ENCODE assay signal across 27 cellular contexts in the genomic region with DNA sequence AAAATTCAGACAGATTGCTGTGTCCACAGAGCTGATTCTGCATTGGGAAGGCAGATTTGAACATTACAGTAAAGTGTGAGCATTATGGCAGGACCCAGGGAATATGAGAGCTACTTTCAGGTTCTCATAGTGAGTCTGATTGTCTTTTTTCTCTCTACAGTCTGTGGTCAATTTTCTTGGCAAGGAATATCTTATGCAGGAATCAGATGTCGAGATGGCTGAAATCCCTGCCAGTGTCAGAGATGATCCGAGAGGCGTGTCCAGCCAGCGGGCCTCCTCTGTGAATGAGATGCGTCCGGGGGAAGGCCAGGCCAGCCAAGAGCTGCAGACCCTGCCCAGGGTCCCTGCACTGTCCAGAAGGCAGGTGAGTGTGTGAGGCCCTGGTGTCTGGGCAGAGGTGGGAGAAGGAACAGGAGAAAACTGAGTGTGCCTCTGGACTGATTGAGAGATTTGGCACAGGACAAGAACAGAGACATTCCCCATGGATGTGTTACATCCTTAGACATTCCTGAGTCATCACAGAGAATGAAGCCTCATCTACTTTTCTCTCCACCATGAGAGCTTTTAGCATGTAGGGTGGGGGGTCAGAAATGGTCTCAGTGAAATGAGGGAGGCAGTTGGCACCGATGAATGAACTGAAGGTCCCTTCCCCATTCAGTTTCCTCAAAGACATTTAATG. TPM values are rescaled to one million over a fixed set of nuclear protein-coding genes. Genes with fewer than 3 reads are reported as not detected.
DNase-seq lines count a peak whose midpoint lies in the region; ATAC-seq, FAIRE-seq and TF ChIP-seq lines count a peak whose summit lies in the region.
"Had no signal": no experiment of that assay in that cellular context is flagged by ENCODE, and none has a peak within 500 bp of the region (broad histone marks: within the 10 kb centered on the region; RNA-seq: fewer than 3 reads in every experiment).

No MANE protein-coding gene starts in this region.

- peaks cover 3% of the 10 kb centered on the region for H3F3A ChIP-seq in SK-N-SH (replicated peaks; ENCODE audit: insufficient read depth)

- no peak for TF ChIP-seq RAD21 in SK-N-SH (IDR thresholded peaks at IDR 0.05; ENCODE audit: low read length)

- CTCF ChIA-PET in SK-N-SH (lab: Yijun Ruan, JAX), result interaction anchor here (3.0 kb wide), 1 partner anchor 7 kb away, joined by 15 read pairs; no protein-coding TSS in a partner anchor

- intact Hi-C loops in activated T-helper 1 cell treated with anti-CD3 and anti-CD28 coated beads, Interleukin-12 subunit alpha, Interleukin-12 subunit beta, Interleukin-2, Interleukin-4 antibody, amounts not matched to agents 30 ng/mL and 10 ng/mL and 1 ng/mL, durations not matched to agents 14 hours and 24 hours and 36 hours (cut with micrococcal nuclease), result no loop called here

- no peaks in the 10 kb centered on the region for H3K36me3 Mint-ChIP-seq in activated T-helper 17 cell treated with anti-CD3 and anti-CD28 coated beads, Interleukin-2, amount 50 U/mL, for 72 hours (ENCODE audit: low read depth)
- H3K36me3 Mint-ChIP-seq in activated T-helper 1 cell treated with anti-CD3 and anti-CD28 coated beads, Interleukin-12 subunit alpha, Interleukin-12 subunit beta, Interleukin-2, Interleukin-4 antibody, amounts not matched to agents 30 ng/mL and 10 ng/mL and 1 ng/mL, durations not matched to agents 14 hours and 24 hours and 36 hours (ENCODE audit: low read depth), result no peaks in the 10 kb centered on the region
- H3K36me3 Mint-ChIP-seq: activated naive CD4-positive, alpha-beta T cell treated with anti-CD3 and anti-CD28 coated beads, Interleukin-2, amount 50 U/mL, for 24 hours had no signal

- peak; percentile 78 for FAIRE-seq in keratinocyte (lab: Jason Lieb, UNC)
- FAIRE-seq: A549, GM12891 had no signal

- no peak for TF ChIP-seq EP300 in SK-N-SH (IDR thresholded peaks at IDR 0.05; ENCODE audit: borderline replicate concordance in 1 of 2, low read depth in 1 of 2, low read length in 1 of 2)

- no peak overlapping the region for H3K4me3 Mint-ChIP-seq in activated T-helper 17 cell treated with anti-CD3 and anti-CD28 coated beads, Interleukin-2, amount 50 U/mL, for 72 hours
- H3K4me3 Mint-ChIP-seq in activated T-helper 1 cell treated with anti-CD3 and anti-CD28 coated beads, Interleukin-12 subunit alpha, Interleukin-12 subunit beta, Interleukin-2, Interleukin-4 antibody, amounts not matched to agents 30 ng/mL and 10 ng/mL and 1 ng/mL, durations not matched to agents 14 hours and 24 hours and 36 hours, result no peak overlapping the region
- H3K4me3 Mint-ChIP-seq: activated naive CD4-positive, alpha-beta T cell treated with anti-CD3 and anti-CD28 coated beads, Interleukin-2, amount 50 U/mL, for 24 hours; activated T-cell treated with anti-CD3 and anti-CD28 coated beads, Interleukin-2, amount 50 U/mL, for 72 hours had no signal

- H3K79me2 ChIP-seq in SK-N-SH (ENCODE audit: insufficient read depth), result no peaks in the 10 kb centered on the region
- no peaks in the 10 kb centered on the region for H3K79me2 ChIP-seq in keratinocyte (ENCODE audit: control insufficient read depth, insufficient read depth, low read length)

- peak overlapping the region in 1 of 2 experiments; percentile 66; a peak in 2 of 4 replicates for H3K27ac ChIP-seq in SK-N-SH (ENCODE audit: low read depth in 2 of 2, low read length in 1 of 2)
- no peak overlapping the region for H3K27ac ChIP-seq in keratinocyte (ENCODE audit: control insufficient read depth, insufficient read depth, low read length)
- H3K27ac ChIP-seq: A549, ascending aorta, C4-2B, esophagus muscularis mucosa, uterus had no signal

- in situ Hi-C loops in HAP-1 (cut with MboI; ENCODE audit: low sequenced_read_pairs), result no loop called here

- no peaks in the 10 kb centered on the region for H3K9me2 ChIP-seq in SK-N-SH

- H2AFZ ChIP-seq in SK-N-SH (ENCODE audit: low read depth), result peak overlapping the region; percentile 78; the same call in 1 of the 2 replicates
- H2AFZ ChIP-seq in keratinocyte (ENCODE audit: control insufficient read depth, low read length), result no peak overlapping the region

- H3K4me3 ChIP-seq in SK-N-SH (ENCODE audit: low read depth in 2 of 2, low read length in 1 of 2) (no peak overlapping the region), keratinocyte (ENCODE audit: control insufficient read depth in 2 of 3, extremely low read depth in 1 of 3, insufficient read depth in 2 of 3, low read depth in 1 of 3, low read length in 3 of 3) (no peak overlapping the region), HAP-1 (no peak overlapping the region)
- H3K4me3 ChIP-seq: A549, ascending aorta, esophagus muscularis mucosa, uterus had no signal

- H3K27ac Mint-ChIP-seq in activated T-helper 17 cell treated with anti-CD3 and anti-CD28 coated beads, Interleukin-2, amount 50 U/mL, for 72 hours, result no peak overlapping the region
- H3K27ac Mint-ChIP-seq in activated T-helper 1 cell treated with anti-CD3 and anti-CD28 coated beads, Interleukin-12 subunit alpha, Interleukin-12 subunit beta, Interleukin-2, Interleukin-4 antibody, amounts not matched to agents 30 ng/mL and 10 ng/mL and 1 ng/mL, durations not matched to agents 14 hours and 24 hours and 36 hours, result no peak overlapping the region
- H3K27ac Mint-ChIP-seq: activated naive CD4-positive, alpha-beta T cell treated with anti-CD3 and anti-CD28 coated beads, Interleukin-2, amount 50 U/mL, for 24 hours; activated T-cell treated with anti-CD3 and anti-CD28 coated beads, Interleukin-2, amount 50 U/mL, for 72 hours had no signal

- dilution Hi-C loops in keratinocyte (cut with MboI; ENCODE audit: extremely low pct_ligation_motif_present, low sequenced_read_pairs), result no loop called here

- peak; percentile 19 for DNase-seq in A172 (ENCODE audit: low spot score)
- peak; percentile 21 for DNase-seq in HCEC 1CT
- DNase-seq in SK-N-SH, result no peak
- DNase-seq in keratinocyte (ENCODE audit: low read depth, low spot score), result no peak
- no peak for DNase-seq in HAP-1 (ENCODE audit: low spot score in 2 of 2)
- DNase-seq in NCI-H2227 treated with DMSO at 0.1 percent for 48 hours (lab: John Stamatoyannopoulos, UW), result no peak
- DNase-seq in activated T-helper 1 cell treated with anti-CD3 and anti-CD28 coated beads, Interleukin-12 subunit alpha, Interleukin-12 subunit beta, Interleukin-2, Interleukin-4 antibody, amounts not matched to agents 30 ng/mL and 10 ng/mL and 1 ng/mL, durations not matched to agents 14 hours and 24 hours and 36 hours (ENCODE audit: low spot score), result no peak
- DNase-seq: activated CD4-positive, alpha-beta T cell treated with anti-CD3 and anti-CD28 coated beads for 1 hour; activated T-cell treated with anti-CD3 and anti-CD28 coated beads, Interleukin-2, amount 50 U/mL, for 72 hours; GF-D8; left ventricle myocardium superior; NCI-H1417 treated with DMSO at 0.1 percent for 48 hours; NCI-H526 treated with DMSO at 0.1 percent for 48 hours; nucleus accumbens; stimulated activated CD8-positive, alpha-beta memory T cell treated with anti-CD3 and anti-CD28 coated beads, Interleukin-4, amount 100 ng/mL, for 48 hours; uterus had no signal

- H3K9me1 ChIP-seq in keratinocyte (ENCODE audit: control insufficient read depth, extremely low read depth, insufficient read depth, low read length), result no peaks in the 10 kb centered on the region

- H3K9me3 Mint-ChIP-seq in activated T-helper 17 cell treated with anti-CD3 and anti-CD28 coated beads, Interleukin-2, amount 50 U/mL, for 72 hours, result no peaks in the 10 kb centered on the region
- no peaks in the 10 kb centered on the region for H3K9me3 Mint-ChIP-seq in activated T-helper 1 cell treated with anti-CD3 and anti-CD28 coated beads, Interleukin-12 subunit alpha, Interleukin-12 subunit beta, Interleukin-2, Interleukin-4 antibody, amounts not matched to agents 30 ng/mL and 10 ng/mL and 1 ng/mL, durations not matched to agents 14 hours and 24 hours and 36 hours
- H3K9me3 Mint-ChIP-seq: activated naive CD4-positive, alpha-beta T cell treated with anti-CD3 and anti-CD28 coated beads, Interleukin-2, amount 50 U/mL, for 24 hours; activated T-cell treated with anti-CD3 and anti-CD28 coated beads, Interleukin-2, amount 50 U/mL, for 72 hours had no signal

- H3K9ac ChIP-seq in SK-N-SH (peak overlapping the region; percentile 37; the same call in 1 of the 2 replicates), keratinocyte (ENCODE audit: control insufficient read depth, extremely low read depth, insufficient read depth, low read length) (no peak overlapping the region)

- no peaks in the 10 kb centered on the region for H3K27me3 Mint-ChIP-seq in activated T-helper 17 cell treated with anti-CD3 and anti-CD28 coated beads, Interleukin-2, amount 50 U/mL, for 72 hours
- H3K27me3 Mint-ChIP-seq in activated T-helper 1 cell treated with anti-CD3 and anti-CD28 coated beads, Interleukin-12 subunit alpha, Interleukin-12 subunit beta, Interleukin-2, Interleukin-4 antibody, amounts not matched to agents 30 ng/mL and 10 ng/mL and 1 ng/mL, durations not matched to agents 14 hours and 24 hours and 36 hours (ENCODE audit: insufficient read depth), result no peaks in the 10 kb centered on the region
- H3K27me3 Mint-ChIP-seq: activated naive CD4-positive, alpha-beta T cell treated with anti-CD3 and anti-CD28 coated beads, Interleukin-2, amount 50 U/mL, for 24 hours had no signal

- no peak for TF ChIP-seq CTCF in SK-N-SH (IDR thresholded peaks at IDR 0.05)
- TF ChIP-seq CTCF in keratinocyte (optimal IDR thresholded peaks at IDR 0.05 in 1 of 3, IDR thresholded peaks at IDR 0.05 in 1 of 3, conservative IDR thresholded peaks at IDR 0.05 in 1 of 3; ENCODE audit: extremely low read depth in 1 of 3, insufficient read depth in 2 of 3, low read length in 3 of 3), result no peak

- H3K9me3 ChIP-seq in SK-N-SH, result no peaks in the 10 kb centered on the region
- no peaks in the 10 kb centered on the region for H3K9me3 ChIP-seq in keratinocyte (ENCODE audit: control insufficient read depth, low read depth, low read length)
- H3K9me3 ChIP-seq in HAP-1, result no peaks in the 10 kb centered on the region
- H3K9me3 ChIP-seq: ascending aorta, esophagus muscularis mucosa, uterus had no signal

- H3K27me3 ChIP-seq in SK-N-SH (ENCODE audit: insufficient read depth) (no peaks in the 10 kb centered on the region), keratinocyte (ENCODE audit: control insufficient read depth, extremely low read depth, insufficient read depth, low read length) (no peaks in the 10 kb centered on the region), HAP-1 (ENCODE audit: low read depth) (no peaks in the 10 kb centered on the region)
- H3K27me3 ChIP-seq: ascending aorta, esophagus muscularis mucosa, uterus had no signal

- H3K4me1 Mint-ChIP-seq in activated T-helper 17 cell treated with anti-CD3 and anti-CD28 coated beads, Interleukin-2, amount 50 U/mL, for 72 hours, result no peaks in the 10 kb centered on the region
- no peaks in the 10 kb centered on the region for H3K4me1 Mint-ChIP-seq in activated T-helper 1 cell treated with anti-CD3 and anti-CD28 coated beads, Interleukin-12 subunit alpha, Interleukin-12 subunit beta, Interleukin-2, Interleukin-4 antibody, amounts not matched to agents 30 ng/mL and 10 ng/mL and 1 ng/mL, durations not matched to agents 14 hours and 24 hours and 36 hours (ENCODE audit: low read depth)
- H3K4me1 Mint-ChIP-seq: activated naive CD4-positive, alpha-beta T cell treated with anti-CD3 and anti-CD28 coated beads, Interleukin-2, amount 50 U/mL, for 24 hours had no signal

- H3K4me2 ChIP-seq in SK-N-SH (peak overlapping the region; percentile 67), keratinocyte (ENCODE audit: control insufficient read depth, extremely low read depth, insufficient read depth, low read depth, low read length) (no peak overlapping the region)
- H3K4me2 ChIP-seq: A549 had no signal

- no peaks in the 10 kb centered on the region for H3K4me1 ChIP-seq in SK-N-SH (ENCODE audit: control insufficient read depth in 1 of 2, insufficient read depth in 2 of 2, low read depth in 1 of 2, low read length in 1 of 2)
- H3K4me1 ChIP-seq in keratinocyte (ENCODE audit: control insufficient read depth, extremely low read depth, insufficient read depth, low read length), result peaks cover 5% of the 10 kb centered on the region
- no peaks in the 10 kb centered on the region for H3K4me1 ChIP-seq in HAP-1
- H3K4me1 ChIP-seq: A549, ascending aorta, esophagus muscularis mucosa, uterus had no signal

- H3K36me3 ChIP-seq in SK-N-SH (replicated peaks in 1 of 2; ENCODE audit: control insufficient read depth in 1 of 2, insufficient read depth in 2 of 2, low read length in 1 of 2) (no peaks in the 10 kb centered on the region), keratinocyte (ENCODE audit: control insufficient read depth in 2 of 2, extremely low read depth in 1 of 2, insufficient read depth in 2 of 2, low read length in 2 of 2) (no peaks in the 10 kb centered on the region), HAP-1 (replicated peaks) (no peaks in the 10 kb centered on the region)
- H3K36me3 ChIP-seq: ascending aorta, esophagus muscularis mucosa, uterus had no signal

- POLR2A ChIA-PET in SK-N-SH (lab: Yijun Ruan, JAX), result no interaction called here

- ATAC-seq in activated T-helper 17 cell treated with anti-CD3 and anti-CD28 coated beads, Interleukin-2, amount 50 U/mL, for 72 hours (replicated peaks), result no peak
- ATAC-seq: A549; activated T-cell treated with anti-CD3 and anti-CD28 coated beads, Interleukin-2, amount 50 U/mL, for 72 hours; left ventricle myocardium superior; Right ventricle myocardium inferior had no signal

- H4K20me1 ChIP-seq in SK-N-SH (ENCODE audit: insufficient read depth) (no peaks in the 10 kb centered on the region), keratinocyte (ENCODE audit: control insufficient read depth, extremely low read depth, insufficient read depth, low read length) (no peaks in the 10 kb centered on the region)

- WGBS in SK-N-SH (ENCODE audit: low lambda C conversion rate), result 61% methylated on average over 7 of the region's 7 CpGs

RNA-seq across cellular contexts. Expression of a gene that starts 27.3 kb away (rescaled TPM):
- total RNA-seq in A172 (2014; rRNA removed; shearing (Covaris generic)), result not detected in 2 replicates
- polyA plus RNA-seq in SK-N-SH (2012; rRNA removed) (not detected in 2 replicates), keratinocyte (3.0 to 7.4 TPM (median 6.1 TPM) in 3 replicates)
- not detected in 2 replicates for polyA plus RNA-seq in SK-N-SH (2012; cell fraction: cytosol; rRNA removed)
- not detected in 2 replicates for polyA plus RNA-seq in SK-N-SH (2012; cell fraction: nucleus; rRNA removed)
- polyA plus RNA-seq in keratinocyte (2011; ENCODE audit: low read depth), result 1.8 TPM
- polyA plus RNA-seq in keratinocyte (2011; cell fraction: cytosol; rRNA removed), result 2.0 and 3.8 TPM in 2 replicates
- 10.8 and 15.5 TPM in 2 replicates for polyA plus RNA-seq in keratinocyte (2011; cell fraction: nucleus; rRNA removed)
- 2.2 and 5.1 TPM in 2 replicates for polyA plus RNA-seq in keratinocyte (2012; ENCODE audit: low replicate concordance)
- polyA minus RNA-seq in keratinocyte, result 1.5 to 7.5 TPM (median 1.8 TPM) in 3 replicates
- not detected for polyA minus RNA-seq in keratinocyte (2011; cell fraction: cytosol; rRNA and poly(A)+ RNA removed)
- polyA minus RNA-seq in keratinocyte (2011; cell fraction: nucleus; rRNA and poly(A)+ RNA removed), result not detected in 2 replicates
- 1 to 10 TPM; 1.0 TPM for total RNA-seq in activated T-helper 17 cell treated with anti-CD3 and anti-CD28 coated beads, Interleukin-2, amount 50 U/mL, for 72 hours
- 0.29 and 0.51 TPM in 2 replicates for total RNA-seq in activated T-helper 1 cell treated with anti-CD3 and anti-CD28 coated beads, Interleukin-12 subunit alpha, Interleukin-12 subunit beta, Interleukin-2, Interleukin-4 antibody, amounts not matched to agents 30 ng/mL and 10 ng/mL and 1 ng/mL, durations not matched to agents 14 hours and 24 hours and 36 hours
- total RNA-seq: ascending aorta, cerebellum, left ventricle myocardium superior, renal cortical epithelial cell, Right ventricle myocardium inferior, uterus had no signal
- polyA plus RNA-seq: A549 had no signal

RNA-seq across cellular contexts. Expression of a gene that starts 43.1 kb away (rescaled TPM):
- total RNA-seq in A172 (2014; rRNA removed; shearing (Covaris generic)), result not detected in 2 replicates
- polyA plus RNA-seq in SK-N-SH (2012; rRNA removed), result not detected in 2 replicates
- not detected in 2 replicates for polyA plus RNA-seq in SK-N-SH (2012; cell fraction: cytosol; rRNA removed)
- not detected in 2 replicates for polyA plus RNA-seq in SK-N-SH (2012; cell fraction: nucleus; rRNA removed)
- not detected in 3 replicates for polyA plus RNA-seq in keratinocyte
- polyA plus RNA-seq in keratinocyte (2011; ENCODE audit: low read depth), result not detected
- not detected in 2 replicates for polyA plus RNA-seq in keratinocyte (2011; cell fraction: cytosol; rRNA removed)
- polyA plus RNA-seq in keratinocyte (2011; cell fraction: nucleus; rRNA removed), result not detected in 2 replicates
- polyA plus RNA-seq in keratinocyte (2012; ENCODE audit: low replicate concordance), result not detected in 2 replicates
- polyA minus RNA-seq in keratinocyte, result not detected in 3 replicates
- polyA minus RNA-seq in keratinocyte (2011; cell fraction: cytosol; rRNA and poly(A)+ RNA removed), result not detected
- not detected in 2 replicates for polyA minus RNA-seq in keratinocyte (2011; cell fraction: nucleus; rRNA and poly(A)+ RNA removed)
- total RNA-seq in activated T-helper 17 cell treated with anti-CD3 and anti-CD28 coated beads, Interleukin-2, amount 50 U/mL, for 72 hours, result not detected
- total RNA-seq in activated T-helper 1 cell treated with anti-CD3 and anti-CD28 coated beads, Interleukin-12 subunit alpha, Interleukin-12 subunit beta, Interleukin-2, Interleukin-4 antibody, amounts not matched to agents 30 ng/mL and 10 ng/mL and 1 ng/mL, durations not matched to agents 14 hours and 24 hours and 36 hours, result not detected in 2 replicates
- total RNA-seq: activated CD8-positive, alpha-beta memory T cell treated with anti-CD3 and anti-CD28 coated beads for 36 hours; activated T-cell treated with anti-CD3 and anti-CD28 coated beads, Interleukin-2, amount 50 U/mL, for 72 hours; ascending aorta; cerebellum; esophagus muscularis mucosa; left ventricle myocardium superior; renal cortical epithelial cell; Right ventricle myocardium inferior; uterus had no signal
- polyA plus RNA-seq: A549 had no signal

RNA-seq across cellular contexts. Expression of a gene that starts 47.6 kb away (rescaled TPM):
- total RNA-seq in A172 (2014; rRNA removed; shearing (Covaris generic)), result not detected in 2 replicates
- not detected in 2 replicates for polyA plus RNA-seq in SK-N-SH (2012; rRNA removed)
- polyA plus RNA-seq in SK-N-SH (2012; cell fraction: cytosol; rRNA removed), result not detected in 2 replicates
- not detected in 2 replicates for polyA plus RNA-seq in SK-N-SH (2012; cell fraction: nucleus; rRNA removed)
- polyA plus RNA-seq in keratinocyte, result 0.05 TPM in 1 of 3 replicates, not detected in the others
- polyA plus RNA-seq in keratinocyte (2011; ENCODE audit: low read depth), result not detected
- 0.04 TPM in 1 of 2 replicates, not detected in the other for polyA plus RNA-seq in keratinocyte (2011; cell fraction: cytosol; rRNA removed)
- not detected in 2 replicates for polyA plus RNA-seq in keratinocyte (2011; cell fraction: nucleus; rRNA removed)
- polyA plus RNA-seq in keratinocyte (2012; ENCODE audit: low replicate concordance), result not detected in 2 replicates
- not detected in 3 replicates for polyA minus RNA-seq in keratinocyte
- not detected for polyA minus RNA-seq in keratinocyte (2011; cell fraction: cytosol; rRNA and poly(A)+ RNA removed)
- not detected in 2 replicates for polyA minus RNA-seq in keratinocyte (2011; cell fraction: nucleus; rRNA and poly(A)+ RNA removed)
- total RNA-seq in activated T-helper 17 cell treated with anti-CD3 and anti-CD28 coated beads, Interleukin-2, amount 50 U/mL, for 72 hours, result under 1 TPM in 1 of 2 donors, not detected in 1; 0.24 TPM
- total RNA-seq in activated T-helper 1 cell treated with anti-CD3 and anti-CD28 coated beads, Interleukin-12 subunit alpha, Interleukin-12 subunit beta, Interleukin-2, Interleukin-4 antibody, amounts not matched to agents 30 ng/mL and 10 ng/mL and 1 ng/mL, durations not matched to agents 14 hours and 24 hours and 36 hours, result not detected in 2 replicates
- total RNA-seq: activated CD8-positive, alpha-beta memory T cell treated with anti-CD3 and anti-CD28 coated beads for 36 hours; activated T-cell treated with anti-CD3 and anti-CD28 coated beads, Interleukin-2, amount 50 U/mL, for 72 hours; ascending aorta; cerebellum; left ventricle myocardium superior; renal cortical epithelial cell; Right ventricle myocardium inferior; uterus had no signal
- polyA plus RNA-seq: A549 had no signal

Comparison
In these comparisons a context has a peak if more than half of its experiments do, and no peak if none do; other contexts are left out.
1. DNase-seq: peak in A172 (single experiment) and HCEC 1CT (single experiment); none in SK-N-SH (single experiment), keratinocyte (single experiment), HAP-1 (0 of 2), NCI-H2227 treated with DMSO at 0.1 percent for 48 hours (single experiment) and activated T-helper 1 cell treated with anti-CD3 and anti-CD28 coated beads, Interleukin-12 subunit alpha, Interleukin-12 subunit beta, Interleukin-2, Interleukin-4 antibody, amounts not matched to agents 30 ng/mL and 10 ng/mL and 1 ng/mL, durations not matched to agents 14 hours and 24 hours and 36 hours (single experiment).